In the genomic region with DNA sequence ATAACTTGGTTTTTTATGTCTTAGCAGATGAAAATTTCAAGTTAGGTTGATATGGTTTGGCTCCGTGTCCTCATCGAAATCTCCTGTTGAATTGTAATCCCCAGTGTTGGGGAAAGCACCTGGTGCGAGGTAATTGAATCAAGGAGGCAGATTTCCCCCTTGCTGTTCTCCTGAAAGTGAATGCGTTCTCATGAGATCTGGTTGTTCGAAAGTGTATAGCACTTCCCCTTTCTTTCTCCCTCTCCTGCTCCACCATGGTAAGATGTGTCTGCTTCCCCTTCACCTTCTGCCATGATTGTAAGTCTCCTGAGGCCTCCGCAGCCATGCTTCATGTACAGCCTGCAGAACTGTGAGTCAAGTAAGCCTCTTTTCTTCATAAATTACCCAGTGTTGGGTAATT, we compare ENCODE assay signal across 18 cellular contexts.
DNase-seq lines count a peak whose midpoint lies in the region; ATAC-seq, FAIRE-seq and TF ChIP-seq lines count a peak whose summit lies in the region.
"Had no signal": no experiment of that assay in that cellular context is flagged by ENCODE, and none has a peak within 500 bp of the region (broad histone marks: within the 10 kb centered on the region; RNA-seq: fewer than 3 reads in every experiment).

No MANE protein-coding gene starts in this region.

- DNase-seq in GM19239 (ENCODE audit: insufficient read length, low spot score): no peak
- no peak for DNase-seq in GM23338 (ENCODE audit: low spot score)
- no peak for DNase-seq in K562 (ENCODE audit: extremely low read depth in 1 of 4, low spot score in 3 of 4)
- no peak for DNase-seq in NCI-H2227 (lab: John Stamatoyannopoulos, UW; ENCODE audit: unreplicated experiment)
- DNase-seq in T-helper 9 cell: no peak
- DNase-seq in NCI-H524 treated with DMSO at 0.1 percent for 48 hours (lab: John Stamatoyannopoulos, UW): no peak
- no peak for DNase-seq in RCC 7860 (ENCODE audit: low spot score)
- DNase-seq: activated CD4-positive, alpha-beta T cell treated with anti-CD3 and anti-CD28 coated beads for 4 hours; Caco-2; effector CD8-positive, alpha-beta T cell; naive thymus-derived CD4-positive, alpha-beta T cell; NCI-H2029 treated with DMSO at 0.1 percent for 48 hours; NCI-H69; stimulated activated CD4-positive, alpha-beta T cell treated with anti-CD3 and anti-CD28 coated beads, Interleukin-12 subunit alpha, Interleukin-12 subunit beta, amount 100 ng/mL, for 4 hours; stomach had no signal

- H3K79me2 ChIP-seq in GM23338 (replicated peaks; ENCODE audit: insufficient read depth) (no peaks in the 10 kb centered on the region), K562 (ENCODE audit: control insufficient read depth, insufficient read depth, low read length) (no peaks in the 10 kb centered on the region)

- H4K20me1 ChIP-seq in GM23338 (replicated peaks; ENCODE audit: insufficient read depth): no peaks in the 10 kb centered on the region
- no peaks in the 10 kb centered on the region for H4K20me1 ChIP-seq in K562 (replicated peaks; ENCODE audit: control insufficient read depth, insufficient read depth, low read length)

- H3K4me3 ChIP-seq in GM23338: no peak overlapping the region
- H3K4me3 ChIP-seq in K562: no peak overlapping the region
- H3K4me3 ChIP-seq: prostate gland, stomach had no signal

- no peak for TF ChIP-seq RAD21 in K562 (CRISPR knock-in tag; conservative IDR thresholded peaks at IDR 0.05 in 1 of 2, IDR thresholded peaks at IDR 0.05 in 1 of 2)

- no peaks in the 10 kb centered on the region for H3K9me3 ChIP-seq in K562 (replicated peaks; ENCODE audit: control insufficient read depth, insufficient read depth, low read depth, low read length)
- H3K9me3 ChIP-seq: Caco-2, prostate gland, stomach had no signal

- H3K27me3 ChIP-seq in GM23338 (ENCODE audit: insufficient read depth) (no peaks in the 10 kb centered on the region), K562 (ENCODE audit: control insufficient read depth in 2 of 2, insufficient read depth in 2 of 2, low read length in 2 of 2) (no peaks in the 10 kb centered on the region)
- H3K27me3 ChIP-seq: stomach had no signal

- TF ChIP-seq POLR2A in K562 (conservative IDR thresholded peaks at IDR 0.05): no peak

- in situ Hi-C loops in K562 (cut with MboI): loop anchor here (10.0 kb wide), 1 partner anchor 317 kb away; no protein-coding TSS in a partner anchor

- intact Hi-C loops in K562 (cut with micrococcal nuclease): no loop called here

- H3K36me3 Mint-ChIP-seq in GM23338 (ENCODE audit: low read depth): no peaks in the 10 kb centered on the region
- H3K36me3 Mint-ChIP-seq: activated naive CD8-positive, alpha-beta T cell had no signal

- H3K4me2 ChIP-seq in GM23338 (no peak overlapping the region), K562 (ENCODE audit: insufficient read depth, low read length) (no peak overlapping the region)

- no peaks in the 10 kb centered on the region for H3K36me3 ChIP-seq in GM23338 (ENCODE audit: insufficient read depth)
- no peaks in the 10 kb centered on the region for H3K36me3 ChIP-seq in K562 (ENCODE audit: control insufficient read depth, insufficient read depth, low read length)
- H3K36me3 ChIP-seq: prostate gland, stomach had no signal

- H3K4me1 ChIP-seq in GM23338 (ENCODE audit: insufficient read depth) (peaks cover 5% of the 10 kb centered on the region; the same call in 1 of the 2 replicates), K562 (replicated peaks in 1 of 2; ENCODE audit: control insufficient read depth in 2 of 2, insufficient read depth in 2 of 2, low read length in 2 of 2) (peaks cover 17 to 45% of the 10 kb centered on the region in 2 experiments)
- H3K4me1 ChIP-seq: prostate gland, stomach had no signal

- 78% methylated on average over 5 of the region's 6 CpGs for WGBS in K562 (ENCODE audit: insufficient coverage, low coverage, missing lambda C conversion rate)

- H2AFZ ChIP-seq in GM23338 (0 out of 2 replicates have a peak overlapping the region, but pooled peaks have one; percentile 18), K562 (ENCODE audit: low read depth, low read length) (peak overlapping the region; percentile 39; the same call in 1 of the 2 replicates)

- H3K9me3 Mint-ChIP-seq in GM23338: no peaks in the 10 kb centered on the region; the same call in 2 of the 3 replicates

- no TSS peak for BruUV-seq in K562 (replicated peaks; lab: Mats Ljungman, UMichigan)

- no peak overlapping the region for H3K27ac Mint-ChIP-seq in GM23338
- H3K27ac Mint-ChIP-seq: activated naive CD8-positive, alpha-beta T cell; naive thymus-derived CD4-positive, alpha-beta T cell had no signal

- H3K27ac ChIP-seq in GM23338 (ENCODE audit: low read depth) (no peak overlapping the region), K562 (ENCODE audit: extremely low read depth, low read depth, low read length) (no peak overlapping the region)
- H3K27ac ChIP-seq: prostate gland, stomach had no signal

- TF ChIP-seq CTCF in GM23338 (conservative IDR thresholded peaks at IDR 0.05; ENCODE audit: low read depth in 2 of 2) (no peak), K562 (IDR thresholded peaks at IDR 0.05 in 2 of 3, conservative IDR thresholded peaks at IDR 0.05 in 1 of 3; ENCODE audit: insufficient read depth in 2 of 3, low read depth in 1 of 3, low read length in 3 of 3) (no peak)

- H3K9me1 ChIP-seq in K562 (ENCODE audit: control insufficient read depth, insufficient read depth, low read length): no peaks in the 10 kb centered on the region

- no peak overlapping the region for H3K9ac ChIP-seq in K562 (ENCODE audit: insufficient read depth in 1 of 2, low read depth in 2 of 2, low read length in 2 of 2)

- no peaks in the 10 kb centered on the region for H3F3A ChIP-seq in GM23338 (replicated peaks; ENCODE audit: low read depth)

- peak; percentile 49 for FAIRE-seq in GM19239 (lab: Jason Lieb, UNC)
- no peak for FAIRE-seq in K562 (lab: Jason Lieb, UNC)
- FAIRE-seq in RCC 7860 (lab: Jason Lieb, UNC): no peak

- H3K27me3 Mint-ChIP-seq in GM23338 (ENCODE audit: insufficient read depth, low read depth, poor library complexity): no peaks in the 10 kb centered on the region

- CTCF ChIA-PET in K562 (lab: Yijun Ruan, JAX; ENCODE audit: low intra/inter-chr PET ratio): no interaction called here

- POLR2A ChIA-PET in K562 (lab: Yijun Ruan, JAX): no interaction called here

- H3K4me3 Mint-ChIP-seq in GM23338: no peak overlapping the region
- H3K4me3 Mint-ChIP-seq: activated naive CD8-positive, alpha-beta T cell; naive thymus-derived CD4-positive, alpha-beta T cell had no signal

- H3K4me1 Mint-ChIP-seq in GM23338: peaks cover 9% of the 10 kb centered on the region

- no peaks in the 10 kb centered on the region; the same call in 1 of the 2 replicates for H3K9me2 ChIP-seq in GM23338 (ENCODE audit: insufficient read depth)

- TF ChIP-seq EP300 in K562 (IDR thresholded peaks at IDR 0.05; ENCODE audit: low read length): no peak

- no peak for ATAC-seq in GM23338
- ATAC-seq in HG03442 (IDR thresholded peaks at IDR 0.05; ENCODE audit: unreplicated experiment): peak; percentile 81
- ATAC-seq in K562: no peak
- ATAC-seq: naive thymus-derived CD4-positive, alpha-beta T cell had no signal

TF ChIP-seq in GM23338, 12 proteins besides CTCF, POLR2A, EP300 and RAD21 (continues in another document):
- no peak for TF ChIP-seq ZNF331 (CRISPR knock-in tag; IDR thresholded peaks at IDR 0.05; ENCODE audit: low read depth)
- no peak for TF ChIP-seq ZNF114 (CRISPR knock-in tag; IDR thresholded peaks at IDR 0.05)
- TF ChIP-seq EZH2 (IDR thresholded peaks at IDR 0.05; ENCODE audit: low read depth, unreplicated experiment): no peak
- no peak for TF ChIP-seq STAT1 (IDR thresholded peaks at IDR 0.05; ENCODE audit: unreplicated experiment)
- no peak for TF ChIP-seq POLR2AphosphoS5 (IDR thresholded peaks at IDR 0.05; ENCODE audit: low read depth)

TF ChIP-seq in K562, 482 proteins besides CTCF, POLR2A, EP300 and RAD21:
- TF ChIP-seq ZNF165 (CRISPR knock-in tag; IDR thresholded peaks at IDR 0.05; ENCODE audit: borderline replicate concordance) (no peak), SPI1 (IDR thresholded peaks at IDR 0.05; ENCODE audit: borderline replicate concordance, low read depth, low read length) (peak; percentile 89), ZNF766 (CRISPR knock-in tag; conservative IDR thresholded peaks at IDR 0.05) (no peak)
